9 cellular contexts compared by ENCODE assay signal in genomic region chrX:53435997-53436396, GRCh38. TPM values are rescaled to one million over a fixed set of nuclear protein-coding genes. Genes with fewer than 3 reads are reported as not detected.
A peak's percentile ranks its signal among the peaks of the same experiment; 100 is the strongest.
DNase-seq lines count a peak whose midpoint lies in the region; ATAC-seq, FAIRE-seq and TF ChIP-seq lines count a peak whose summit lies in the region.
"Had no signal": no experiment of that assay in that cellular context is flagged by ENCODE, and none has a peak within 500 bp of the region (broad histone marks: within the 10 kb centered on the region; RNA-seq: fewer than 3 reads in every experiment).

No MANE protein-coding gene starts in this region.

- peaks cover 11% of the 10 kb centered on the region for H3K4me1 ChIP-seq in astrocyte (ENCODE audit: insufficient read depth, low read length)

- H3K9me3 ChIP-seq in astrocyte (ENCODE audit: insufficient read depth, low read depth, low read length), result no peaks in the 10 kb centered on the region
- H3K9me3 ChIP-seq: BLaER1 had no signal

- H3K27ac ChIP-seq in astrocyte (ENCODE audit: low read depth, low read length), result no peak overlapping the region
- H3K27ac ChIP-seq: BLaER1 had no signal

- no peak overlapping the region for H2AFZ ChIP-seq in astrocyte (ENCODE audit: low read depth, low read length)

- peak; percentile 100 for FAIRE-seq in astrocyte (lab: Jason Lieb, UNC)

- H3K27ac Mint-ChIP-seq in astrocyte (ENCODE audit: unreplicated experiment), result no peak overlapping the region

- H3K4me3 ChIP-seq in astrocyte (ENCODE audit: insufficient read depth, low read depth, low read length), result no peak overlapping the region
- H3K4me3 ChIP-seq: BLaER1 had no signal

- no peaks in the 10 kb centered on the region for H3K4me1 Mint-ChIP-seq in astrocyte (ENCODE audit: low read depth, unreplicated experiment)

- H3K9me3 Mint-ChIP-seq in astrocyte (ENCODE audit: unreplicated experiment), result no peaks in the 10 kb centered on the region

- TF ChIP-seq CTCF in astrocyte (IDR thresholded peaks at IDR 0.05; ENCODE audit: insufficient read depth, low read depth, low read length), result peak; percentile 65

- no peak overlapping the region for H3K9ac ChIP-seq in astrocyte (ENCODE audit: low read length)
- H3K9ac ChIP-seq: BLaER1 had no signal

- H3K36me3 ChIP-seq in astrocyte (ENCODE audit: insufficient read depth, low read length), result peaks cover 9% of the 10 kb centered on the region

- peaks cover 15% of the 10 kb centered on the region for H3K27me3 Mint-ChIP-seq in astrocyte (ENCODE audit: low read depth, unreplicated experiment)

- no peak overlapping the region for H3K4me2 ChIP-seq in astrocyte (ENCODE audit: low read length)
- H3K4me2 ChIP-seq: BLaER1 had no signal

- no peaks in the 10 kb centered on the region for H4K20me1 ChIP-seq in astrocyte (ENCODE audit: insufficient read depth, low read length)
- H4K20me1 ChIP-seq: BLaER1 had no signal

- H3K4me3 Mint-ChIP-seq in astrocyte (ENCODE audit: unreplicated experiment), result no peak overlapping the region

- H3K79me2 ChIP-seq in astrocyte (ENCODE audit: insufficient read depth, low read length), result peaks cover 11% of the 10 kb centered on the region

- ATAC-seq in HG02759 (IDR thresholded peaks at IDR 0.05; ENCODE audit: unreplicated experiment), result peak; percentile 63

- no peaks in the 10 kb centered on the region for H3K27me3 ChIP-seq in astrocyte (ENCODE audit: insufficient read depth, low read length)

- DNase-seq in NCI-H1417 (lab: John Stamatoyannopoulos, UW), result peak; percentile 51 to 83 (median 59)
- no peak for DNase-seq in NCI-H1417 treated with DMSO at 0.1 percent for 48 hours (lab: John Stamatoyannopoulos, UW)
- peak; percentile 6 for DNase-seq in NCI-H146 treated with DMSO at 0.1 percent for 48 hours (lab: John Stamatoyannopoulos, UW; ENCODE audit: unreplicated experiment)
- peak; percentile 39 for DNase-seq in T-helper 22 cell (ENCODE audit: low read depth)
- peak; percentile 47 for DNase-seq in astrocyte (ENCODE audit: low read depth)
- DNase-seq in iPS-NIHi7 (ENCODE audit: extremely low spot score), result peak; percentile 48
- DNase-seq in stimulated activated CD4-positive, alpha-beta T cell treated with anti-CD3 and anti-CD28 coated beads, Interleukin-2, amount 100 ng/mL, for 24 hours, result peak; percentile 55 to 61

- H3K36me3 Mint-ChIP-seq in astrocyte (ENCODE audit: low read depth, unreplicated experiment), result peaks cover 5% of the 10 kb centered on the region

RNA-seq across cellular contexts. Expression of gene HSD17B10, which starts 1.8 kb away (rescaled TPM):
- total RNA-seq in astrocyte, result 87.4 and 96.8 TPM in 2 replicates

RNA-seq across cellular contexts. Expression of gene RIBC1, which starts 13.3 kb away (rescaled TPM):
- 0.34 and 0.46 TPM in 2 replicates for total RNA-seq in astrocyte

RNA-seq across cellular contexts. Expression of gene SMC1A, which starts 13.5 kb away (rescaled TPM):
- total RNA-seq in astrocyte, result 31.9 and 33.3 TPM in 2 replicates
